8 cellular contexts compared by ENCODE assay signal in the genomic region with DNA sequence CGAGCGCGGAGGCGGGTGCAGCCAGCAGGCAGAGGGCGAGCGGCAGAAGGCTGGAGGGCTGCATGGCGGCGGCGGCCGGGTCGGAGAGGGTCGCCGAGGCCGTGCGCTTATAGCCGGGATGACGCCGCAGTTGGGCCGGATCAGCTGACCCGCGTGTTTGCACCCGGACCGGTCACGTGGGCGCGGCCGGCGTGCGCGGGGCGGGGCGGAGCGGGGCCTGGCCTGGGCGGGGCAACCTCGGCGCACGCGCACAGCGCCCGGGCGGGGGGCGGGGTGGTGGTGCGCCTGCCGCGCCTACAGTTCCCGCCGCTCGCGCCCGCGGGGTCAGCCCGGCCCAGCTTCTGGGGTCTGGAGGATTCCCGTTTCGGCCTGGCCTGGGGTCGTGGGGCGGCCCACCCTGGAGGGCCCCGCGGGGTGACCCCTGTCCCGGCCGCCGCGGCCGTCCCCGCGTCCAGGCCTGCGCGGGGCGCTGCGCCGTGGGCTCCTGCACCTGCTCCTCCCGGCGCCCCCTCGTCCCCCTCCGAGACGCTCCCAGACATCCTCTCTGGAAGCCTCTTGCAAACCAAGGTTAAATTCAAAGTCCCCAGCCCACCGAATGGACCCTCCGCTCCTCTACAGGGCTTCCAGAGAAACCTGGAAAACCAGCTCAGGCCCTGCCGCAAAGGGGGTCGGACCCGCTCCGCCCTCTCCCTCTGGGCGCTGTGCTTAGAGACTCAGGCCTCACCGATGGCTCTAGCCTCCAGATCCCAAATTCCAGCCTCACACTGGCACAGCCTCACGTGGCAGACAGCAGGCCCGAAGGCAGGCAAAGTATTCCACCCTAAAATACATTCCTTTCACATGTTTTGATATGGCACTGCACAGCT. TPM values are rescaled to one million over a fixed set of nuclear protein-coding genes. Genes with fewer than 3 reads are reported as not detected.
A peak's percentile ranks its signal among the peaks of the same experiment; 100 is the strongest.
DNase-seq lines count a peak whose midpoint lies in the region; ATAC-seq and TF ChIP-seq lines count a peak whose summit lies in the region.

TSS of gene CTSD (minus strand) at position 132 of the 866 bp plus-strand sequence. CDS start at position 64, 68 bp downstream.

- ATAC-seq in GM21529 (IDR thresholded peaks at IDR 0.05; ENCODE audit: unreplicated experiment) (peak; percentile 77), thoracic aorta (ENCODE audit: insufficient number of reproducible peaks, low FRiP score, low read depth) (peak; percentile 65)

- no peaks in the 10 kb centered on the region for H3K9me3 Mint-ChIP-seq in activated naive CD4-positive, alpha-beta T cell treated with anti-CD3 and anti-CD28 coated beads, Interleukin-2, amount 50 U/mL, for 24 hours
- H3K9me3 Mint-ChIP-seq in glutamatergic neuron (ENCODE audit: unreplicated experiment) = peaks cover 6% of the 10 kb centered on the region

- no peaks in the 10 kb centered on the region for H3K36me3 Mint-ChIP-seq in activated naive CD4-positive, alpha-beta T cell treated with anti-CD3 and anti-CD28 coated beads, Interleukin-2, amount 50 U/mL, for 24 hours
- no peaks in the 10 kb centered on the region for H3K36me3 Mint-ChIP-seq in glutamatergic neuron (ENCODE audit: unreplicated experiment)

- H3K79me2 ChIP-seq in DOHH2 (ENCODE audit: control insufficient read depth, low read length) = no peaks in the 10 kb centered on the region

- no peaks in the 10 kb centered on the region for H3K27me3 Mint-ChIP-seq in activated naive CD4-positive, alpha-beta T cell treated with anti-CD3 and anti-CD28 coated beads, Interleukin-2, amount 50 U/mL, for 24 hours
- peaks cover 4% of the 10 kb centered on the region for H3K27me3 Mint-ChIP-seq in glutamatergic neuron (ENCODE audit: unreplicated experiment)

- no peaks in the 10 kb centered on the region for H3K36me3 ChIP-seq in DOHH2 (ENCODE audit: control insufficient read depth, low read length)
- peaks cover 15% of the 10 kb centered on the region; the same call in 1 of the 2 replicates for H3K36me3 ChIP-seq in KOPT-K1 (ENCODE audit: insufficient read depth, low read length)
- no peaks in the 10 kb centered on the region for H3K36me3 ChIP-seq in ovary
- H3K36me3 ChIP-seq in thoracic aorta = peaks cover 7% of the 10 kb centered on the region

- H3K4me3 ChIP-seq in DOHH2 (ENCODE audit: low read length) (peak within 1 kb of the TSS; percentile 90), ovary (peak within 1 kb of the TSS; percentile 72), thoracic aorta (peak within 1 kb of the TSS; percentile 89)

- H3K9me3 ChIP-seq in DOHH2 (ENCODE audit: control insufficient read depth, insufficient read depth, low read length) = no peaks in the 10 kb centered on the region
- H3K9me3 ChIP-seq in KOPT-K1 (ENCODE audit: insufficient read depth, low read length, poor library complexity, severe bottlenecking) = no peaks in the 10 kb centered on the region
- H3K9me3 ChIP-seq in ovary = no peaks in the 10 kb centered on the region
- no peaks in the 10 kb centered on the region for H3K9me3 ChIP-seq in thoracic aorta

- intact Hi-C loops in ovary (cut with DNase I) = no loop called here

- H4K20me1 ChIP-seq in DOHH2 (ENCODE audit: control insufficient read depth, insufficient read depth, low read depth, low read length) = no peaks in the 10 kb centered on the region

- H3K27me3 ChIP-seq in DOHH2 (ENCODE audit: control insufficient read depth, low read length) = no peaks in the 10 kb centered on the region
- no peaks in the 10 kb centered on the region for H3K27me3 ChIP-seq in ovary
- H3K27me3 ChIP-seq in thoracic aorta (replicated peaks; ENCODE audit: insufficient read depth) = no peaks in the 10 kb centered on the region

- TF ChIP-seq CTCF in DOHH2 (IDR thresholded peaks at IDR 0.05; ENCODE audit: low read depth, low read length, poor library complexity, severe bottlenecking) (no peak), glutamatergic neuron (IDR thresholded peaks at IDR 0.05; ENCODE audit: partially characterized antibody, unreplicated experiment) (no peak), ovary (IDR thresholded peaks at IDR 0.05) (no peak), thoracic aorta (IDR thresholded peaks at IDR 0.05) (no peak)

- no peak for TF ChIP-seq POLR2A in ovary (IDR thresholded peaks at IDR 0.05)

- H3K4me1 ChIP-seq in DOHH2 (ENCODE audit: control insufficient read depth, low read length) = peaks cover 13% of the 10 kb centered on the region
- peaks cover 19% of the 10 kb centered on the region for H3K4me1 ChIP-seq in ovary (ENCODE audit: insufficient read depth)
- H3K4me1 ChIP-seq in thoracic aorta (ENCODE audit: control insufficient read depth in 1 of 2, low read depth in 2 of 2) = peaks cover 42 to 47% of the 10 kb centered on the region in 2 donors

- peaks cover 26% of the 10 kb centered on the region for H3K4me1 Mint-ChIP-seq in activated naive CD4-positive, alpha-beta T cell treated with anti-CD3 and anti-CD28 coated beads, Interleukin-2, amount 50 U/mL, for 24 hours
- no peaks in the 10 kb centered on the region for H3K4me1 Mint-ChIP-seq in glutamatergic neuron (ENCODE audit: low read depth, unreplicated experiment)

- H3K4me3 Mint-ChIP-seq in activated naive CD4-positive, alpha-beta T cell treated with anti-CD3 and anti-CD28 coated beads, Interleukin-2, amount 50 U/mL, for 24 hours = peak within 1 kb of the TSS; percentile 91
- peak within 1 kb of the TSS; percentile 90 for H3K4me3 Mint-ChIP-seq in glutamatergic neuron (ENCODE audit: unreplicated experiment)

- H3K27ac ChIP-seq in DOHH2 (ENCODE audit: low read depth, low read length) = no peak within 1 kb of the TSS
- H3K27ac ChIP-seq in KOPT-K1 (ENCODE audit: low read depth, low read length, poor library complexity, severe bottlenecking) = peak within 1 kb of the TSS; percentile 77
- peak within 1 kb of the TSS; percentile 38 to 55 for H3K27ac ChIP-seq in ovary
- peak within 1 kb of the TSS; percentile 87 to 93 for H3K27ac ChIP-seq in thoracic aorta

- TF ChIP-seq EP300 in ovary (IDR thresholded peaks at IDR 0.05) = no peak

- WGBS in ovary, 3 donors = 1 to 2% (median 2%) methylated on average over 18 to 85 of the region's 85 CpGs

- DNase-seq in SKM-1 (lab: John Stamatoyannopoulos, UW; ENCODE audit: unreplicated experiment) = peak; percentile 58
- DNase-seq in glutamatergic neuron = peak; percentile 95
- DNase-seq in ovary = peak; percentile 80 to 91 (median 88)
- DNase-seq in thoracic aorta (ENCODE audit: low spot score) = peak; percentile 56

- peak within 1 kb of the TSS; percentile 96 for H3K4me2 ChIP-seq in DOHH2 (ENCODE audit: low read length)

- H3F3A ChIP-seq in DOHH2 (ENCODE audit: control insufficient read depth, insufficient read depth) = no peaks in the 10 kb centered on the region

- H3K27ac Mint-ChIP-seq in activated naive CD4-positive, alpha-beta T cell treated with anti-CD3 and anti-CD28 coated beads, Interleukin-2, amount 50 U/mL, for 24 hours = peak within 1 kb of the TSS; percentile 74
- H3K27ac Mint-ChIP-seq in glutamatergic neuron (ENCODE audit: unreplicated experiment) = peak within 1 kb of the TSS; percentile 90

- no peaks in the 10 kb centered on the region for H3K9me2 ChIP-seq in DOHH2 (replicated peaks; ENCODE audit: control insufficient read depth, low read length)

RNA-seq across cellular contexts. Expression of gene CTSD, which starts in this region (rescaled TPM):
- total RNA-seq in glutamatergic neuron (ENCODE audit: unreplicated experiment) = 159 TPM
- 100 to 1,000 TPM; 107 to 545 (median 191) TPM for total RNA-seq in ovary
- 100 to 1,000 TPM in 1 of 2 donors, 10 to 100 TPM in 1; 89.0 to 200 TPM for polyA plus RNA-seq in ovary
- total RNA-seq in thoracic aorta = 1,000 to 10,000 TPM in 1 of 2 donors, 100 to 1,000 TPM in 1; 427 to 1,049 TPM
